Comparison of ENCODE assay signal across 17 cellular contexts in the genomic region with DNA sequence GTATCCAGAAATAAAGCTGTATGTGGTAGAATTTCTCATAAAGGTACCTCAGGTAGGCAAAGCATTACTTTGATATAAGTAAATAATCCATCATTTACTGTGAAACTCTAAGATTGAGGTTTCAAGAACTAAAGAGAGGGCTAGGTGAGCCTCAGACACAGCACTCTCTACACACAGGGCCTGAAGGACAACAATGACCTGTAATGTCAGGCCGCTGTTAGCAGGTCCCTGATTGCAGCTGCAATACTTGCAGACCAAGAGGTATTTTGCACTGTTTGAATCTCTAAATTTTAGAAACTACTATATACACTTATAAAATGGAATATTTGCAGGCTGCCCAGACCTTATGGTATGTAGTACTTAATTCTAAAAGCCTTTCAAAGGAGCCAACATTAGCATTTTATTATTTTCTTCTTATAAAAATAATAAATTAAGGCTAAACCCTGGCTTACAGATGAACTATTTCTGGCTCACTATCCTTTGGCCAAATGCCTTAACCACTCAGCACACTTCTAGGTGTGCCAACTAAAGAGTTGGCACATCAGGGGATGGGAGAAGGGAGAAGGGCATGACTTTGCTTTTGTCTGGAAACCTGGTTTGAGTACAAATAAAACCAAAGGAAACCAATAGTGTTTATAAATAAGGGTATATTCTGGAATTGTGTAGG.
"Had no signal": no experiment of that assay in that cellular context is flagged by ENCODE, and none has a peak within 500 bp of the region (broad histone marks: within the 10 kb centered on the region; RNA-seq: fewer than 3 reads in every experiment).

No MANE protein-coding gene starts in this region.

- H3K27me3 Mint-ChIP-seq: activated CD4-positive, alpha-beta T cell treated with anti-CD3 and anti-CD28 coated beads, Interleukin-2, amount 10 ng/mL, durations not matched to agents 7 days and 5 days; activated T-helper 17 cell treated with anti-CD3 and anti-CD28 coated beads, Interleukin-2, amount 50 U/mL, for 72 hours; dendritic cell treated with granulocyte-macrophage colony-stimulating factor and Interleukin-4, amounts not matched to agents 40 ng/mL and 50 ng/mL, for 4 days; naive B cell; stimulated activated naive CD8-positive, alpha-beta T cell treated with anti-CD3 and anti-CD28 coated beads, Interleukin-15, amount 100 ng/mL, for 72 hours had no signal

- H3K9me3 ChIP-seq: adrenal gland, neutrophil, prostate gland, testis had no signal

- H3K4me1 ChIP-seq: testis had no signal

- H3K4me3 ChIP-seq: adrenal gland, prostate gland, testis had no signal

- H3K27me3 ChIP-seq: adrenal gland, neutrophil, testis had no signal

- ATAC-seq: activated T-helper 17 cell treated with anti-CD3 and anti-CD28 coated beads, Interleukin-2, amount 50 U/mL, for 72 hours; SK-N-SH treated with all-trans-retinoic acid at 6 μM for 48 hours; stimulated activated naive CD8-positive, alpha-beta T cell treated with anti-CD3 and anti-CD28 coated beads, Interleukin-15, amount 100 ng/mL, for 72 hours; WTC11 had no signal

- H3K4me1 Mint-ChIP-seq: activated T-helper 17 cell treated with anti-CD3 and anti-CD28 coated beads, Interleukin-2, amount 50 U/mL, for 72 hours had no signal

- DNase-seq: activated CD4-positive, alpha-beta T cell treated with anti-CD3 and anti-CD28 coated beads, Interleukin-2, amount 10 ng/mL, durations not matched to agents 7 days and 5 days; activated CD8-positive, alpha-beta memory T cell treated with anti-CD3 and anti-CD28 coated beads for 24 hours; activated naive CD4-positive, alpha-beta T cell treated with anti-CD3 and anti-CD28 coated beads for 36 hours; cerebellar nuclear complex; immature natural killer cell; naive B cell; stimulated activated CD4-positive, alpha-beta T cell treated with anti-CD3 and anti-CD28 coated beads, Interleukin-4, amount 100 ng/mL, for 1 hour; stimulated activated CD8-positive, alpha-beta memory T cell treated with anti-CD3 and anti-CD28 coated beads, Interleukin-4, amount 100 ng/mL, for 48 hours; stimulated activated naive CD8-positive, alpha-beta T cell treated with anti-CD3 and anti-CD28 coated beads, Interleukin-15, amount 100 ng/mL, for 72 hours; testis had no signal

- H3K36me3 ChIP-seq: adrenal gland, neutrophil, prostate gland had no signal

- H3K4me3 Mint-ChIP-seq: activated CD4-positive, alpha-beta T cell treated with anti-CD3 and anti-CD28 coated beads, Interleukin-2, amount 10 ng/mL, durations not matched to agents 7 days and 5 days; activated naive CD4-positive, alpha-beta T cell treated with anti-CD3 and anti-CD28 coated beads for 36 hours; activated T-helper 17 cell treated with anti-CD3 and anti-CD28 coated beads, Interleukin-2, amount 50 U/mL, for 72 hours; dendritic cell treated with granulocyte-macrophage colony-stimulating factor and Interleukin-4, amounts not matched to agents 40 ng/mL and 50 ng/mL, for 4 days; immature natural killer cell; naive B cell; stimulated activated naive CD8-positive, alpha-beta T cell treated with anti-CD3 and anti-CD28 coated beads, Interleukin-15, amount 100 ng/mL, for 72 hours; WTC11 had no signal

- H3K9me3 Mint-ChIP-seq: activated naive CD4-positive, alpha-beta T cell treated with anti-CD3 and anti-CD28 coated beads for 36 hours; immature natural killer cell; stimulated activated naive CD8-positive, alpha-beta T cell treated with anti-CD3 and anti-CD28 coated beads, Interleukin-15, amount 100 ng/mL, for 72 hours; WTC11 had no signal

- H3K27ac ChIP-seq: adrenal gland, neutrophil, prostate gland, testis had no signal

- H3K27ac Mint-ChIP-seq: activated CD4-positive, alpha-beta T cell treated with anti-CD3 and anti-CD28 coated beads, Interleukin-2, amount 10 ng/mL, durations not matched to agents 7 days and 5 days; activated naive CD4-positive, alpha-beta T cell treated with anti-CD3 and anti-CD28 coated beads for 36 hours; activated T-helper 17 cell treated with anti-CD3 and anti-CD28 coated beads, Interleukin-2, amount 50 U/mL, for 72 hours; dendritic cell treated with granulocyte-macrophage colony-stimulating factor and Interleukin-4, amounts not matched to agents 40 ng/mL and 50 ng/mL, for 4 days; stimulated activated naive CD8-positive, alpha-beta T cell treated with anti-CD3 and anti-CD28 coated beads, Interleukin-15, amount 100 ng/mL, for 72 hours had no signal
